In genomic region chr11:12235945-12236743, GRCh38 we compare ENCODE assay signal across 8 cellular contexts.
DNase-seq lines count a peak whose midpoint lies in the region; ATAC-seq and TF ChIP-seq lines count a peak whose summit lies in the region.

No MANE protein-coding gene starts in this region.

- H3K9ac ChIP-seq in H9 (ENCODE audit: extremely low read depth, insufficient read length, low read length): no peak overlapping the region

- no peak overlapping the region for H2BK120ac ChIP-seq in H9 (ENCODE audit: low read depth, low read length, poor library complexity, severe bottlenecking)

- H3K4me2 ChIP-seq in H9 (ENCODE audit: insufficient read depth, insufficient read length, low read length): no peak overlapping the region

- H3K23ac ChIP-seq in H9 (ENCODE audit: insufficient read length, low read depth, low read length): no peak overlapping the region

- no peaks in the 10 kb centered on the region for H3K36me3 Mint-ChIP-seq in H9 (ENCODE audit: insufficient read depth in 1 of 3, low read depth in 3 of 3)
- peaks cover 27% of the 10 kb centered on the region for H3K36me3 Mint-ChIP-seq in central memory CD8-positive, alpha-beta T cell (ENCODE audit: insufficient read depth)

- no peaks in the 10 kb centered on the region for H3K23me2 ChIP-seq in H9 (ENCODE audit: insufficient read length, low read depth, low read length, poor library complexity, severe bottlenecking)

- no peak overlapping the region for H2AFZ ChIP-seq in H9 (ENCODE audit: low read length)

- H3K4me1 Mint-ChIP-seq in H9: peaks cover 5 to 13% of the 10 kb centered on the region in 2 experiments
- H3K4me1 Mint-ChIP-seq in central memory CD8-positive, alpha-beta T cell: peaks cover 32% of the 10 kb centered on the region

- H3K4ac ChIP-seq in H9 (ENCODE audit: low read depth, low read length): no peak overlapping the region

- no peak overlapping the region for H4K8ac ChIP-seq in H9 (replicated peaks; ENCODE audit: insufficient read length, low read depth, low read length)

- no peak overlapping the region for H2AK5ac ChIP-seq in H9 (ENCODE audit: insufficient read length, low read length)

- H4K20me1 ChIP-seq in H9 (ENCODE audit: control insufficient read depth, insufficient read depth, insufficient read length): no peaks in the 10 kb centered on the region

- no peak overlapping the region for H3K4me3 Mint-ChIP-seq in H9
- peak overlapping the region; percentile 66 for H3K4me3 Mint-ChIP-seq in central memory CD8-positive, alpha-beta T cell

- WGBS in H9 (ENCODE audit: extremely low coverage, insufficient read length, low lambda C conversion rate): no CpG with 5 or more reads among the region's 13 CpGs

- peak; percentile 87 for ATAC-seq in central memory CD8-positive, alpha-beta T cell (replicated peaks; ENCODE audit: extremely low read depth, poor library complexity, severe bottlenecking)
- peak; percentile 58 for ATAC-seq in left lobe of liver

- no peak overlapping the region for H3T11ph ChIP-seq in H9 (ENCODE audit: low read length)

- no peak overlapping the region for H2BK5ac ChIP-seq in H9 (ENCODE audit: insufficient read length, low read length)

- no peaks in the 10 kb centered on the region for H3K9me3 ChIP-seq in H9 (ENCODE audit: control insufficient read depth, low read depth, low read length)

- H3K79me1 ChIP-seq in H9 (ENCODE audit: insufficient read depth, low read depth, low read length, poor library complexity, severe bottlenecking): no peaks in the 10 kb centered on the region

- H3K18ac ChIP-seq in H9 (ENCODE audit: insufficient read length, low read depth, low read length): no peak overlapping the region

- H3K79me2 ChIP-seq in H9 (ENCODE audit: insufficient read depth, low read length): no peaks in the 10 kb centered on the region

- TF ChIP-seq CTCF in H9 (conservative IDR thresholded peaks at IDR 0.05): peak; percentile 76

- no peak overlapping the region for H3K14ac ChIP-seq in H9 (ENCODE audit: insufficient read depth, low read length)

- no peaks in the 10 kb centered on the region for H3K9me3 Mint-ChIP-seq in H9
- H3K9me3 Mint-ChIP-seq in central memory CD8-positive, alpha-beta T cell: no peaks in the 10 kb centered on the region

- no peak overlapping the region for H4K91ac ChIP-seq in H9 (ENCODE audit: insufficient read length, low read depth, low read length)

- no peak overlapping the region for H2BK12ac ChIP-seq in H9 (ENCODE audit: insufficient read length, low read depth, low read length)

- H2BK20ac ChIP-seq in H9 (ENCODE audit: low read depth, low read length, poor library complexity, severe bottlenecking): no peak overlapping the region

- H2BK15ac ChIP-seq in H9 (ENCODE audit: low read depth, low read length): no peak overlapping the region

- H3K27me3 Mint-ChIP-seq in H9 (ENCODE audit: low read depth): peaks cover 4% of the 10 kb centered on the region
- H3K27me3 Mint-ChIP-seq in central memory CD8-positive, alpha-beta T cell: no peaks in the 10 kb centered on the region

- H3K27ac Mint-ChIP-seq in H9: peak overlapping the region in 1 of 3 experiments; percentile 53; a peak in 1 of 7 replicates
- H3K27ac Mint-ChIP-seq in central memory CD8-positive, alpha-beta T cell (ENCODE audit: low read depth): peak overlapping the region; percentile 97

- no peaks in the 10 kb centered on the region for H3K27me3 ChIP-seq in H9 (ENCODE audit: insufficient read depth, low read length)

- H3K56ac ChIP-seq in H9 (ENCODE audit: insufficient read length, low read depth, low read length): no peak overlapping the region

- H3K27ac ChIP-seq in H9 (ENCODE audit: insufficient read length, low read depth, low read length): no peak overlapping the region

- H3K4me1 ChIP-seq in H9 (ENCODE audit: insufficient read depth, low read length): no peaks in the 10 kb centered on the region

- DNase-seq in activated CD8-positive, alpha-beta memory T cell treated with anti-CD3 and anti-CD28 coated beads for 24 hours: peak; percentile 80
- no peak for DNase-seq in activated CD8-positive, alpha-beta memory T cell treated with anti-CD3 and anti-CD28 coated beads, Interleukin-2, amount 50 U/mL, for 4 hours
- no peak for DNase-seq in H9
- DNase-seq in MV-4-11 (lab: John Stamatoyannopoulos, UW): peak; percentile 37
- peak; percentile 2 for DNase-seq in T1000 (lab: John Stamatoyannopoulos, UW)
- DNase-seq in central memory CD8-positive, alpha-beta T cell (ENCODE audit: low spot score in 2 of 2): peak in 1 of 2 donors; percentile 60
- no peak for DNase-seq in left lobe of liver (ENCODE audit: low spot score)
- DNase-seq in stimulated activated CD8-positive, alpha-beta memory T cell treated with anti-CD3 and anti-CD28 coated beads, Interleukin-4, amount 100 ng/mL, for 48 hours: peak; percentile 62

- no peak overlapping the region for H4K5ac ChIP-seq in H9 (ENCODE audit: insufficient read length, low read depth, low read length)

Comparison
In these comparisons a context has a peak if more than half of its experiments do, and no peak if none do; other contexts are left out.
1. DNase-seq: peak in activated CD8-positive, alpha-beta memory T cell treated with anti-CD3 and anti-CD28 coated beads for 24 hours (single experiment), MV-4-11 (single experiment), T1000 (single experiment) and stimulated activated CD8-positive, alpha-beta memory T cell treated with anti-CD3 and anti-CD28 coated beads, Interleukin-4, amount 100 ng/mL, for 48 hours (single experiment); none in activated CD8-positive, alpha-beta memory T cell treated with anti-CD3 and anti-CD28 coated beads, Interleukin-2, amount 50 U/mL, for 4 hours (single experiment), H9 (single experiment) and left lobe of liver (single experiment).